In genomic region chr17:36657390-36657762, GRCh38 we compare ENCODE assay signal across 12 cellular contexts. TPM values are rescaled to one million over a fixed set of nuclear protein-coding genes. Genes with fewer than 3 reads are reported as not detected.
DNase-seq lines count a peak whose midpoint lies in the region; ATAC-seq and TF ChIP-seq lines count a peak whose summit lies in the region.
"Had no signal": no experiment of that assay in that cellular context is flagged by ENCODE, and none has a peak within 500 bp of the region (broad histone marks: within the 10 kb centered on the region; RNA-seq: fewer than 3 reads in every experiment).

No MANE protein-coding gene starts in this region.

- no peak for DNase-seq in Calu3
- DNase-seq in glutamatergic neuron, result no peak
- DNase-seq in trophoblast cell, result no peak
- DNase-seq in medulla oblongata (ENCODE audit: extremely low spot score), result no peak
- no peak for DNase-seq in activated CD4-positive, CD25-positive, alpha-beta regulatory T cell treated with anti-CD3 and anti-CD28 coated beads, Interleukin-2, amount 50 U/mL, for 72 hours
- DNase-seq: activated gamma-delta T cell treated with Interleukin-2 at 50 U/mL for 16 hours, foreskin fibroblast, NCI-H345 had no signal

- no peak overlapping the region for H2BK12ac ChIP-seq in trophoblast cell (ENCODE audit: low read length)

- intact Hi-C loops in Calu3 (cut with micrococcal nuclease; ENCODE audit: unreplicated experiment), result loop anchor here (10.0 kb wide), 1 partner anchor 127 kb away; no protein-coding TSS in a partner anchor

- H3K4me3 Mint-ChIP-seq in Calu3 (ENCODE audit: low read depth, unreplicated experiment) (peak overlapping the region; percentile 35), glutamatergic neuron (ENCODE audit: unreplicated experiment) (peak overlapping the region; percentile 79)
- H3K4me3 Mint-ChIP-seq in activated T-helper 17 cell treated with anti-CD3 and anti-CD28 coated beads, Interleukin-2, amount 50 U/mL, for 72 hours, result peak overlapping the region; percentile 42

- H2AFZ ChIP-seq in trophoblast cell (ENCODE audit: insufficient read depth, low read length, poor library complexity), result no peak overlapping the region

- no peak overlapping the region for H4K91ac ChIP-seq in trophoblast cell (ENCODE audit: low read depth, low read length)

- H3K36me3 Mint-ChIP-seq in Calu3 (ENCODE audit: insufficient read depth, unreplicated experiment) (no peaks in the 10 kb centered on the region), glutamatergic neuron (ENCODE audit: unreplicated experiment) (no peaks in the 10 kb centered on the region)
- no peaks in the 10 kb centered on the region for H3K36me3 Mint-ChIP-seq in activated T-helper 17 cell treated with anti-CD3 and anti-CD28 coated beads, Interleukin-2, amount 50 U/mL, for 72 hours (ENCODE audit: low read depth)

- peaks cover 7% of the 10 kb centered on the region for H3K9me3 ChIP-seq in trophoblast cell (ENCODE audit: insufficient read depth, low read depth, low read length)
- H3K9me3 ChIP-seq: pancreas had no signal

- H3K4me1 Mint-ChIP-seq in Calu3 (ENCODE audit: low read depth, unreplicated experiment), result peaks cover 9% of the 10 kb centered on the region
- no peaks in the 10 kb centered on the region for H3K4me1 Mint-ChIP-seq in activated T-helper 17 cell treated with anti-CD3 and anti-CD28 coated beads, Interleukin-2, amount 50 U/mL, for 72 hours
- H3K4me1 Mint-ChIP-seq in glutamatergic neuron (ENCODE audit: low read depth, unreplicated experiment), result peaks cover 1% of the 10 kb centered on the region

- H3K27ac ChIP-seq in trophoblast cell (ENCODE audit: low read depth, low read length), result no peak overlapping the region
- H3K27ac ChIP-seq: pancreas had no signal

- no peak overlapping the region for H3K9ac ChIP-seq in trophoblast cell (ENCODE audit: low read length)

- H3K23ac ChIP-seq in trophoblast cell (ENCODE audit: low read length), result no peak overlapping the region

- no peaks in the 10 kb centered on the region for H3K79me2 ChIP-seq in trophoblast cell (ENCODE audit: control insufficient read depth, insufficient read depth, low read length, poor library complexity)

- no CpG with 5 or more reads among the region's 25 CpGs for WGBS in trophoblast cell (ENCODE audit: extremely low coverage, insufficient coverage, insufficient read length)

- H3K4ac ChIP-seq in trophoblast cell (ENCODE audit: low read depth, low read length), result no peak overlapping the region

- peak overlapping the region; percentile 91 for H3K4me2 ChIP-seq in trophoblast cell (ENCODE audit: low read length)

- no peak overlapping the region for H3K18ac ChIP-seq in trophoblast cell (ENCODE audit: low read length)

- H3K14ac ChIP-seq in trophoblast cell (ENCODE audit: low read length), result no peak overlapping the region

- no peak overlapping the region for H2BK120ac ChIP-seq in trophoblast cell (ENCODE audit: insufficient read depth, low read length, poor library complexity)

- no peak overlapping the region for H4K8ac ChIP-seq in trophoblast cell (ENCODE audit: low read depth, low read length)

- H2AK5ac ChIP-seq in trophoblast cell (ENCODE audit: low read length), result no peak overlapping the region

- H3K9me3 Mint-ChIP-seq in Calu3 (ENCODE audit: low read depth, unreplicated experiment) (no peaks in the 10 kb centered on the region), glutamatergic neuron (ENCODE audit: unreplicated experiment) (peaks cover 7% of the 10 kb centered on the region)
- no peaks in the 10 kb centered on the region for H3K9me3 Mint-ChIP-seq in activated T-helper 17 cell treated with anti-CD3 and anti-CD28 coated beads, Interleukin-2, amount 50 U/mL, for 72 hours

- H3K4me1 ChIP-seq in trophoblast cell (ENCODE audit: control insufficient read depth in 1 of 2, insufficient read depth in 2 of 2, low read length in 2 of 2), result peaks cover 0 to 4% of the 10 kb centered on the region in 2 experiments
- H3K4me1 ChIP-seq: pancreas had no signal

- TF ChIP-seq CTCF in Calu3 (IDR thresholded peaks at IDR 0.05; ENCODE audit: unreplicated experiment) (no peak), glutamatergic neuron (IDR thresholded peaks at IDR 0.05; ENCODE audit: partially characterized antibody, unreplicated experiment) (no peak)

- no peak for ATAC-seq in activated T-helper 17 cell treated with anti-CD3 and anti-CD28 coated beads, Interleukin-2, amount 50 U/mL, for 72 hours (replicated peaks)
- ATAC-seq in GM21447 (IDR thresholded peaks at IDR 0.05; ENCODE audit: unreplicated experiment), result no peak
- ATAC-seq in GM18519 (IDR thresholded peaks at IDR 0.05; ENCODE audit: low FRiP score, unreplicated experiment), result no peak

- H2BK5ac ChIP-seq in trophoblast cell (ENCODE audit: low read depth, low read length, poor library complexity), result no peak overlapping the region

- H3K79me1 ChIP-seq in trophoblast cell (ENCODE audit: low read length), result no peaks in the 10 kb centered on the region

- CTCF ChIA-PET in Calu3 (lab: Charles Lee), result interaction anchor here (0.5 to 2.1 kb wide), 4 partner anchors 10 to 54 kb away, joined by 3 to 6 read pairs (median 4); no protein-coding TSS in a partner anchor

- no peak overlapping the region for H3K27ac Mint-ChIP-seq in Calu3 (ENCODE audit: unreplicated experiment)
- H3K27ac Mint-ChIP-seq in activated T-helper 17 cell treated with anti-CD3 and anti-CD28 coated beads, Interleukin-2, amount 50 U/mL, for 72 hours, result no peak overlapping the region
- H3K27ac Mint-ChIP-seq in glutamatergic neuron (ENCODE audit: unreplicated experiment), result no peak overlapping the region

- no peaks in the 10 kb centered on the region for H3K36me3 ChIP-seq in trophoblast cell (ENCODE audit: control insufficient read depth in 1 of 2, insufficient read depth in 2 of 2, low read length in 2 of 2)
- H3K36me3 ChIP-seq: pancreas had no signal

- H3K4me3 ChIP-seq in trophoblast cell (ENCODE audit: low read depth, low read length), result peak overlapping the region; percentile 49

- H3K27me3 ChIP-seq in trophoblast cell (ENCODE audit: insufficient read depth, low read length), result peaks cover 11% of the 10 kb centered on the region

- H4K12ac ChIP-seq in trophoblast cell (ENCODE audit: low read depth, low read length), result no peak overlapping the region

- no TSS peak for BruUV-seq in Calu3 (replicated peaks; lab: Mats Ljungman, UMichigan)

- H3K27me3 Mint-ChIP-seq in Calu3 (ENCODE audit: unreplicated experiment), result peaks cover 84% of the 10 kb centered on the region
- H3K27me3 Mint-ChIP-seq in activated T-helper 17 cell treated with anti-CD3 and anti-CD28 coated beads, Interleukin-2, amount 50 U/mL, for 72 hours, result peaks cover 22% of the 10 kb centered on the region
- H3K27me3 Mint-ChIP-seq in glutamatergic neuron (ENCODE audit: unreplicated experiment), result peaks cover 20% of the 10 kb centered on the region

RNA-seq across cellular contexts. Expression of gene MRM1, which starts 56.0 kb away (rescaled TPM):
- total RNA-seq in Calu3 (2022) (42.4 and 43.5 TPM in 2 replicates), glutamatergic neuron (ENCODE audit: unreplicated experiment) (2.3 TPM)
- total RNA-seq in activated T-helper 17 cell treated with anti-CD3 and anti-CD28 coated beads, Interleukin-2, amount 50 U/mL, for 72 hours, result 10 to 100 TPM; 11.3 to 18.2 TPM
- polyA plus RNA-seq in trophoblast cell (2013), result 0.86 and 1.1 TPM in 2 replicates
